1 cellular context compared by ENCODE assay signal in the genomic region with DNA sequence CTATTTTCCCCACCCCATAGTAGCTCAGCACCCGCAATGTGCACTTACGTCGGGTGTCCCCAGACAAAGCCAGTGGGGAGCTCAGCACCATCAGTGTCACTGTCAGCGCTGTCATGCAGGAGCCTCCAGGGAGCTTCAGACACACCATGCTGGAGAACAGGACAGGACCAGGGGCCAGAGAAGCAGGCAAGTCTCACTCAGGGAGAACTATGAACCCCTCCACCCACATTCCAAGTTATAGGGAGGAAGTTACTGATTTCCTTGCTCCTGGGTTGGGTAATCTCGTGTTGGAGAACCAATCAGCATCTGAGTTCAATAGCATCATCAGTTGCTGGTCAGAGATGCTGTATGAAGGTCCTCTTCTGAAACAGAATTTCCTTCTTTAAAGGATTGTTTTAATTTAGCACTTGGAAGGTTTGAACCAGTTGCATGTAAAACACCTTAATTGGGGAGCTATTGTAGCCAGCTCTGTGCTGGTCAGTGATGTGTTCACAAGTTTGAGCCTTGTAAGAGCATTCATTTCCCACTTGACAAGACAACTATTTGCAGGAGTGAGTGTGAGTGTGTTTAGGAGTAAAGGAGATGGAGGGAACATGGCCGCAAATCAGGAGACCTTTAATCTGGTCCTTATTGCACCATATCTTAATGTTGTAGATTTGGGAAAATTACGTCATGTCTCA.
A peak's percentile ranks its signal among the peaks of the same experiment; 100 is the strongest.
TF ChIP-seq lines count a peak whose summit lies in the region.

Gene HLA-DRB1 (minus strand): TSS at position 254 of the 680 bp plus-strand sequence. CDS start 106 bp downstream, at position 148.

TF ChIP-seq in GM12878, 131 proteins besides CTCF, POLR2A, EP300 and RAD21 (continued from another document):
- peak; percentile 3 for TF ChIP-seq MLLT1 (IDR thresholded peaks at IDR 0.05)
- TF ChIP-seq SMAD1 (IDR thresholded peaks at IDR 0.05; ENCODE audit: low read depth, partially characterized antibody): peak; percentile 84
- peak; percentile 68; the same call in 1 of the 2 replicates for TF ChIP-seq CBFB (IDR thresholded peaks at IDR 0.05; ENCODE audit: low read depth)
- TF ChIP-seq CREM (IDR thresholded peaks at IDR 0.05; ENCODE audit: low read depth): peak; percentile 69; the same call in 1 of the 2 replicates
- 0 out of 2 replicates have a peak, but pooled peaks have one; percentile 88 for TF ChIP-seq CHD1 (IDR thresholded peaks at IDR 0.05; ENCODE audit: low read depth, low read length)
- TF ChIP-seq TAF1 (IDR thresholded peaks at IDR 0.05; ENCODE audit: borderline replicate concordance, low read depth, low read length): peak; percentile 95
